14 cellular contexts compared by ENCODE assay signal in genomic region chr21:36132691-36133090, GRCh38. TPM values are rescaled to one million over a fixed set of nuclear protein-coding genes. Genes with fewer than 3 reads are reported as not detected.
"Had no signal": no experiment of that assay in that cellular context is flagged by ENCODE, and none has a peak within 500 bp of the region (broad histone marks: within the 10 kb centered on the region; RNA-seq: fewer than 3 reads in every experiment).

No MANE protein-coding gene starts in this region.

- ATAC-seq: effector memory CD8-positive, alpha-beta T cell; gastroesophageal sphincter; left lobe of liver; stimulated activated naive B cell treated with anti-CD40 and anti-IgM and Interleukin-4, amounts not matched to agents 10 μg/mL and 1 μg/mL and 100 μg/mL, for 72 hours had no signal

- H3K4me3 Mint-ChIP-seq: activated naive CD8-positive, alpha-beta T cell treated with anti-CD3 and anti-CD28 coated beads, Interleukin-2, amount 10 ng/mL, durations not matched to agents 7 days and 5 days; central memory CD8-positive, alpha-beta T cell; memory B cell; stimulated activated naive B cell treated with anti-CD40 and anti-IgM and Interleukin-4, amounts not matched to agents 10 μg/mL and 1 μg/mL and 100 μg/mL, for 72 hours had no signal

- H3K36me3 Mint-ChIP-seq: brain had no signal

- H3K27ac Mint-ChIP-seq: activated naive CD8-positive, alpha-beta T cell treated with anti-CD3 and anti-CD28 coated beads, Interleukin-2, amount 10 ng/mL, durations not matched to agents 7 days and 5 days; brain; effector memory CD8-positive, alpha-beta T cell; memory B cell; stimulated activated naive B cell treated with anti-CD40 and anti-IgM and Interleukin-4, amounts not matched to agents 10 μg/mL and 1 μg/mL and 100 μg/mL, for 72 hours had no signal

- H3K9me3 Mint-ChIP-seq: activated naive CD8-positive, alpha-beta T cell treated with anti-CD3 and anti-CD28 coated beads, Interleukin-2, amount 10 ng/mL, durations not matched to agents 7 days and 5 days; central memory CD8-positive, alpha-beta T cell; effector memory CD8-positive, alpha-beta T cell; memory B cell; stimulated activated naive B cell treated with anti-CD40 and anti-IgM and Interleukin-4, amounts not matched to agents 10 μg/mL and 1 μg/mL and 100 μg/mL, for 72 hours had no signal

- H3K27me3 Mint-ChIP-seq: central memory CD8-positive, alpha-beta T cell; effector memory CD8-positive, alpha-beta T cell; memory B cell had no signal

- DNase-seq: activated CD4-positive, alpha-beta T cell treated with anti-CD3 and anti-CD28 coated beads, Interleukin-2, amount 50 U/mL, for 1 hour; activated CD8-positive, alpha-beta memory T cell treated with anti-CD3 and anti-CD28 coated beads for 24 hours; activated naive CD4-positive, alpha-beta T cell; activated naive CD8-positive, alpha-beta T cell treated with anti-CD3 and anti-CD28 coated beads, Interleukin-2, amount 10 ng/mL, durations not matched to agents 7 days and 5 days; dermis blood vessel endothelial cell; effector memory CD8-positive, alpha-beta T cell; stimulated activated CD4-positive, alpha-beta T cell treated with anti-CD3 and anti-CD28 coated beads, Interleukin-15, amount 100 ng/mL, for 24 hours; stimulated activated CD4-positive, alpha-beta T cell treated with anti-CD3 and anti-CD28 coated beads, Interleukin-4, amount 100 ng/mL, for 1 hour; stimulated activated naive B cell treated with anti-CD40 and anti-IgM and Interleukin-4, amounts not matched to agents 10 μg/mL and 1 μg/mL and 100 μg/mL, for 72 hours had no signal

RNA-seq across cellular contexts. Expression of gene CBR3, which starts 2.2 kb away (rescaled TPM):
- total RNA-seq: left lobe of liver had no signal
